ENCODE assay signal across 8 cellular contexts in genomic region chr15:43872416-43873020, GRCh38. TPM values are rescaled to one million over a fixed set of nuclear protein-coding genes. Genes with fewer than 3 reads are reported as not detected.
DNase-seq lines count a peak whose midpoint lies in the region; ATAC-seq and TF ChIP-seq lines count a peak whose summit lies in the region.

No MANE protein-coding gene starts in this region.

- peak; percentile 63 for TF ChIP-seq CTCF in RWPE1 (conservative IDR thresholded peaks at IDR 0.05; ENCODE audit: low read depth)

- no peaks in the 10 kb centered on the region for H3K27me3 Mint-ChIP-seq in natural killer cell treated with Interleukin-12 subunit alpha and Interleukin-12 subunit beta and Interleukin-15 and Interleukin-18, amount 100 ng/mL, for 72 hours

- DNase-seq in DMS 273 (lab: John Stamatoyannopoulos, UW; ENCODE audit: unreplicated experiment) (peak; percentile 73), DMS 273 treated with DMSO at 0.1 percent for 48 hours (lab: John Stamatoyannopoulos, UW) (no peak), HCEC 1CT (peak; percentile 46), RWPE1 (ENCODE audit: low spot score) (peak; percentile 49), epidermal melanocyte (ENCODE audit: insufficient read length, low spot score) (peak; percentile 75), midbrain (lab: John Stamatoyannopoulos, UW) (peak; percentile 86)
- DNase-seq in natural killer cell treated with Interleukin-12 subunit alpha and Interleukin-12 subunit beta and Interleukin-15 and Interleukin-18, amount 100 ng/mL, for 72 hours (ENCODE audit: low spot score): no peak

- no peak overlapping the region for H3K27ac Mint-ChIP-seq in natural killer cell treated with Interleukin-12 subunit alpha and Interleukin-12 subunit beta and Interleukin-15 and Interleukin-18, amount 100 ng/mL, for 72 hours

- no peak overlapping the region for H3K27ac ChIP-seq in RWPE1

- CTCF ChIA-PET in RWPE1 (lab: Yijun Ruan, JAX): interaction anchor here (1.2 kb wide), 1 partner anchor 253 kb away, joined by 7 read pairs; no protein-coding TSS in a partner anchor

- H3K4me3 Mint-ChIP-seq in natural killer cell treated with Interleukin-12 subunit alpha and Interleukin-12 subunit beta and Interleukin-15 and Interleukin-18, amount 100 ng/mL, for 72 hours: no peak overlapping the region

- ATAC-seq in HG03565 (IDR thresholded peaks at IDR 0.05; ENCODE audit: unreplicated experiment): no peak
- no peak for ATAC-seq in natural killer cell treated with Interleukin-12 subunit alpha and Interleukin-12 subunit beta and Interleukin-15 and Interleukin-18, amount 100 ng/mL, for 72 hours

- no peaks in the 10 kb centered on the region for H3K4me1 Mint-ChIP-seq in natural killer cell treated with Interleukin-12 subunit alpha and Interleukin-12 subunit beta and Interleukin-15 and Interleukin-18, amount 100 ng/mL, for 72 hours (ENCODE audit: low read depth in 2 of 2)

- H3K36me3 Mint-ChIP-seq in natural killer cell treated with Interleukin-12 subunit alpha and Interleukin-12 subunit beta and Interleukin-15 and Interleukin-18, amount 100 ng/mL, for 72 hours: peaks cover 20% of the 10 kb centered on the region

- POLR2A ChIA-PET in RWPE1 (lab: Yijun Ruan, JAX; ENCODE audit: low non-redundant PET): no interaction called here

- no peaks in the 10 kb centered on the region for H3K9me3 Mint-ChIP-seq in natural killer cell treated with Interleukin-12 subunit alpha and Interleukin-12 subunit beta and Interleukin-15 and Interleukin-18, amount 100 ng/mL, for 72 hours

RNA-seq across cellular contexts. Expression of gene WDR76, which starts 45.7 kb away (rescaled TPM):
- total RNA-seq in natural killer cell treated with Interleukin-12 subunit alpha and Interleukin-12 subunit beta and Interleukin-15 and Interleukin-18, amount 100 ng/mL, for 72 hours: 10 to 100 TPM; 37.9 to 69.0 TPM

RNA-seq across cellular contexts. Expression of gene MFAP1, which starts 48.0 kb away (rescaled TPM):
- total RNA-seq in natural killer cell treated with Interleukin-12 subunit alpha and Interleukin-12 subunit beta and Interleukin-15 and Interleukin-18, amount 100 ng/mL, for 72 hours: 10 to 100 TPM; 30.4 to 37.4 TPM

Comparison
In these comparisons a context has a peak if more than half of its experiments do, and no peak if none do; other contexts are left out.
1. DNase-seq: peak in DMS 273 (single experiment), HCEC 1CT (single experiment), RWPE1 (single experiment), epidermal melanocyte (single experiment) and midbrain (single experiment); none in DMS 273 treated with DMSO at 0.1 percent for 48 hours (single experiment) and natural killer cell treated with Interleukin-12 subunit alpha and Interleukin-12 subunit beta and Interleukin-15 and Interleukin-18, amount 100 ng/mL, for 72 hours (single experiment).